Comparison of ENCODE assay signal across 13 cellular contexts in the genomic region with DNA sequence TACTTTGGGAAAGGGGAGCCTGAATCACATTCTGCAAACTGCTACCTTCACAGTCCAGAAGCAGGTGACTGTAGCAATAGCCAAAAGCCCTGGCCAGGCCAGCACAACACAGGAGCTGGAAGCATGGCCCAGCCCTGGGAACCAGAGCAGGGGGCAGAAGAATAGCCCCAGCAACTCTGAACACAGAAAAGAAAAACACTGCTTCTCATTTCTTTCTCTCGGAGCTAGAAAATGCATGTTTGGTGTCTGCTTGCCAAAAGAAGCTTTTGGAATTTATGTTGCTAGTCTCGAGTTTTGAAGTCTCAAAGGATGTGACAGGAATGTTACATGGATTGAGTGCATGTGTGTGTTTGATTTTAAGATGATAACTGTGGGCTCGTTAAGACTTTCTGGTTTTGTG.
DNase-seq lines count a peak whose midpoint lies in the region; ATAC-seq and TF ChIP-seq lines count a peak whose summit lies in the region.
"Had no signal": no experiment of that assay in that cellular context is flagged by ENCODE, and none has a peak within 500 bp of the region (broad histone marks: within the 10 kb centered on the region; RNA-seq: fewer than 3 reads in every experiment).

No MANE protein-coding gene starts in this region.

- H3K36me3 ChIP-seq in ACC112 (ENCODE audit: insufficient read depth, low read length) (no peaks in the 10 kb centered on the region), SJSA1 (no peaks in the 10 kb centered on the region), esophagus muscularis mucosa (no peaks in the 10 kb centered on the region), muscle layer of duodenum (ENCODE audit: control insufficient read depth in 1 of 2, insufficient read depth in 2 of 2, low read length in 2 of 2) (no peaks in the 10 kb centered on the region), testis (ENCODE audit: low read depth, missing control alignments) (no peaks in the 10 kb centered on the region)
- H3K36me3 ChIP-seq: colonic mucosa had no signal

- TF ChIP-seq CTCF in esophagus muscularis mucosa (IDR thresholded peaks at IDR 0.05): no peak
- TF ChIP-seq CTCF in testis (IDR thresholded peaks at IDR 0.05): no peak

- intact Hi-C loops in esophagus muscularis mucosa (cut with DNase I): no loop called here
- intact Hi-C loops in testis (cut with DNase I; ENCODE audit: low total_unique reads): no loop called here

- DNase-seq in SJSA1 (ENCODE audit: low read depth in 1 of 2, low spot score in 2 of 2): peak in 1 of 2 experiments; percentile 9
- DNase-seq in esophagus muscularis mucosa (ENCODE audit: extremely low spot score): peak; percentile 50
- no peak for DNase-seq in testis
- no peak for DNase-seq in NCI-H226
- DNase-seq in NAMALWA (ENCODE audit: low spot score): no peak
- DNase-seq: activated CD4-positive, CD25-positive, alpha-beta regulatory T cell; colonic mucosa; naive thymus-derived CD4-positive, alpha-beta T cell; NCI-H2171 treated with DMSO at 0.1 percent for 48 hours had no signal

- 21% methylated on average over 3 of the region's 3 CpGs for WGBS in esophagus muscularis mucosa
- 38 to 44% methylated on average over 3 of the region's 3 CpGs for WGBS in testis, 2 donors

- no peak for TF ChIP-seq EP300 in esophagus muscularis mucosa (IDR thresholded peaks at IDR 0.05)

- H3K9me3 ChIP-seq in SJSA1 (replicated peaks): no peaks in the 10 kb centered on the region
- H3K9me3 ChIP-seq in esophagus muscularis mucosa: no peaks in the 10 kb centered on the region
- no peaks in the 10 kb centered on the region for H3K9me3 ChIP-seq in muscle layer of duodenum (ENCODE audit: control insufficient read depth in 1 of 2, low read length in 2 of 2)
- H3K9me3 ChIP-seq in testis: no peaks in the 10 kb centered on the region
- H3K9me3 ChIP-seq: A549, colonic mucosa had no signal

- no peak for ATAC-seq in HG02885 (IDR thresholded peaks at IDR 0.05; ENCODE audit: poor library complexity, unreplicated experiment)
- ATAC-seq: naive thymus-derived CD4-positive, alpha-beta T cell had no signal

- peak overlapping the region; percentile 77 for H3K27ac ChIP-seq in ACC112 (ENCODE audit: low read depth, low read length)
- H3K27ac ChIP-seq in SJSA1: peak overlapping the region; percentile 49
- peak overlapping the region in 3 of 4 donors; percentile 42 to 60 (median 47) for H3K27ac ChIP-seq in esophagus muscularis mucosa (replicated peaks in 1 of 4)
- H3K27ac ChIP-seq in muscle layer of duodenum (ENCODE audit: low read length): peak overlapping the region; percentile 22
- peak overlapping the region in 1 of 2 donors; percentile 28 for H3K27ac ChIP-seq in testis
- H3K27ac ChIP-seq: A549, colonic mucosa had no signal

- H3K27me3 ChIP-seq in ACC112 (ENCODE audit: insufficient read depth, low read length): no peaks in the 10 kb centered on the region
- H3K27me3 ChIP-seq in SJSA1 (replicated peaks): no peaks in the 10 kb centered on the region
- H3K27me3 ChIP-seq in esophagus muscularis mucosa: no peaks in the 10 kb centered on the region
- no peaks in the 10 kb centered on the region for H3K27me3 ChIP-seq in muscle layer of duodenum (ENCODE audit: low read depth, low read length)
- H3K27me3 ChIP-seq in testis: no peaks in the 10 kb centered on the region
- H3K27me3 ChIP-seq: colonic mucosa had no signal

- H3K4me3 ChIP-seq in ACC112 (ENCODE audit: low read depth, low read length) (peak overlapping the region; percentile 10; the same call in 1 of the 2 replicates), SJSA1 (no peak overlapping the region), esophagus muscularis mucosa (no peak overlapping the region), muscle layer of duodenum (ENCODE audit: low read depth in 1 of 2, low read length in 2 of 2) (no peak overlapping the region), testis (no peak overlapping the region)
- H3K4me3 ChIP-seq: A549, colonic mucosa had no signal

- peaks cover 24% of the 10 kb centered on the region for H3K4me1 ChIP-seq in ACC112 (ENCODE audit: control insufficient read depth, insufficient read depth, low read length, unreplicated experiment)
- H3K4me1 ChIP-seq in SJSA1 (replicated peaks): peaks cover 22% of the 10 kb centered on the region
- peaks cover 5 to 15% (median 6%) of the 10 kb centered on the region in 4 donors for H3K4me1 ChIP-seq in esophagus muscularis mucosa
- peaks cover 0 to 5% of the 10 kb centered on the region in 2 donors for H3K4me1 ChIP-seq in muscle layer of duodenum (ENCODE audit: control insufficient read depth in 1 of 2, insufficient read depth in 2 of 2, low read length in 2 of 2)
- H3K4me1 ChIP-seq in testis: no peaks in the 10 kb centered on the region
- H3K4me1 ChIP-seq: A549, colonic mucosa had no signal

- TF ChIP-seq POLR2A in esophagus muscularis mucosa (IDR thresholded peaks at IDR 0.05; ENCODE audit: low read depth): no peak
- no peak for TF ChIP-seq POLR2A in testis (IDR thresholded peaks at IDR 0.05)

- H2AFZ ChIP-seq in ACC112 (ENCODE audit: low read length, unreplicated experiment): peak overlapping the region; percentile 77

- H3K79me2 ChIP-seq in ACC112 (ENCODE audit: control insufficient read depth, insufficient read depth, low read length, unreplicated experiment): no peaks in the 10 kb centered on the region
